Comparison of ENCODE assay signal across 1 cellular context in the genomic region with DNA sequence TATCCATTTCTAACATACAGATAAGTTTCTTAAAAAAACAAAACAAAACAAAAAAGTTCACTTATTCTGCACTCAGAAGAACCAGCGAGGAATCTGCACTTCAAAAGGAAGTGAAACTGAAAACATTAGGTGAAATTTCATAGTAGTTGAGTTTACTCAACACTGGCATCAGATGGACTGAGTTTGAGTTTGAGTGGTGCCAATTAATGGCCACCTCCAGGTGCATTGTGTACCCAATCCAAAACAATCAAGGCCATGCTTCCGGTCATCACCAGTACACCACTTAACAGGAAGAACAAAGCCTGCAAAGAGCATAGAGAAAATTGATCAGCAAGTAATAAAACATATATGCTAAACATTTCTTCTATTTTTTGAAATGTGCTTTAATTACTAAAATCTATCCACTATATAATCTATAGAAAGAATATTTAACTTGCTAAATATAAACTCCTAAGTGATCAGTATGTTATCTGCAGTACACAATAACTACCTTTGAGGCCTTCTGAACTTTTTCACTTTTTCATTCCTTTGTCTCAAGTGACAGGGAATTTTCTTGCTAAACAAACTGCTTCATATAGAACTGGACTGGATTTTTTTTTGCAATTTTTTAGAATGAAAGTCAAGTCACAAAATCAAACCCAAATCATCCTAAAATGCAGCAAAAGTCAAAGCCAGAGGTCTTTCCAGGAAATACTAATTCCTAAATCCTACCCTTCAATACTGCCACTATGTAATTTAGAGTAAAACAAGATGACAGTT.
TF ChIP-seq lines count a peak whose summit lies in the region.

No MANE protein-coding gene starts in this region.

TF ChIP-seq in HepG2, 621 proteins besides CTCF, POLR2A, EP300 and RAD21 (continued from another document and continues in another):
- TF ChIP-seq, protein P1, sequence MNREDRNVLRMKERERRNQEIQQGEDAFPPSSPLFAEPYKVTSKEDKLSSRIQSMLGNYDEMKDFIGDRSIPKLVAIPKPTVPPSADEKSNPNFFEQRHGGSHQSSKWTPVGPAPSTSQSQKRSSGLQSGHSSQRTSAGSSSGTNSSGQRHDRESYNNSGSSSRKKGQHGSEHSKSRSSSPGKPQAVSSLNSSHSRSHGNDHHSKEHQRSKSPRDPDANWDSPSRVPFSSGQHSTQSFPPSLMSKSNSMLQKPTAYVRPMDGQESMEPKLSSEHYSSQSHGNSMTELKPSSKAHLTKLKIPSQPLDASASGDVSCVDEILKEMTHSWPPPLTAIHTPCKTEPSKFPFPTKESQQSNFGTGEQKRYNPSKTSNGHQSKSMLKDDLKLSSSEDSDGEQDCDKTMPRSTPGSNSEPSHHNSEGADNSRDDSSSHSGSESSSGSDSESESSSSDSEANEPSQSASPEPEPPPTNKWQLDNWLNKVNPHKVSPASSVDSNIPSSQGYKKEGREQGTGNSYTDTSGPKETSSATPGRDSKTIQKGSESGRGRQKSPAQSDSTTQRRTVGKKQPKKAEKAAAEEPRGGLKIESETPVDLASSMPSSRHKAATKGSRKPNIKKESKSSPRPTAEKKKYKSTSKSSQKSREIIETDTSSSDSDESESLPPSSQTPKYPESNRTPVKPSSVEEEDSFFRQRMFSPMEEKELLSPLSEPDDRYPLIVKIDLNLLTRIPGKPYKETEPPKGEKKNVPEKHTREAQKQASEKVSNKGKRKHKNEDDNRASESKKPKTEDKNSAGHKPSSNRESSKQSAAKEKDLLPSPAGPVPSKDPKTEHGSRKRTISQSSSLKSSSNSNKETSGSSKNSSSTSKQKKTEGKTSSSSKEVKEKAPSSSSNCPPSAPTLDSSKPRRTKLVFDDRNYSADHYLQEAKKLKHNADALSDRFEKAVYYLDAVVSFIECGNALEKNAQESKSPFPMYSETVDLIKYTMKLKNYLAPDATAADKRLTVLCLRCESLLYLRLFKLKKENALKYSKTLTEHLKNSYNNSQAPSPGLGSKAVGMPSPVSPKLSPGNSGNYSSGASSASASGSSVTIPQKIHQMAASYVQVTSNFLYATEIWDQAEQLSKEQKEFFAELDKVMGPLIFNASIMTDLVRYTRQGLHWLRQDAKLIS (CRISPR knock-in tag; IDR thresholded peaks at IDR 0.05): peak; percentile 65; the same call in 1 of the 2 replicates
- TF ChIP-seq RXRB (CRISPR knock-in tag; IDR thresholded peaks at IDR 0.05; ENCODE audit: borderline replicate concordance): no peak
- no peak for TF ChIP-seq RFXAP (CRISPR knock-in tag; IDR thresholded peaks at IDR 0.05; ENCODE audit: borderline replicate concordance)
- no peak for TF ChIP-seq GATAD2A (CRISPR knock-in tag; IDR thresholded peaks at IDR 0.05)
- no peak for TF ChIP-seq IKZF1 (IDR thresholded peaks at IDR 0.05)
- no peak for TF ChIP-seq IRF2 (CRISPR knock-in tag; IDR thresholded peaks at IDR 0.05)
- TF ChIP-seq POLR2AphosphoS2 (IDR thresholded peaks at IDR 0.05; ENCODE audit: low read depth, low read length): 0 out of 2 replicates have a peak, but pooled peaks have one; percentile 58
- TF ChIP-seq MEF2D (CRISPR knock-in tag; IDR thresholded peaks at IDR 0.05): no peak
- no peak for TF ChIP-seq E2F5 (CRISPR knock-in tag; conservative IDR thresholded peaks at IDR 0.05)
- no peak for TF ChIP-seq GPN1 (CRISPR knock-in tag; IDR thresholded peaks at IDR 0.05; ENCODE audit: borderline replicate concordance)
- TF ChIP-seq, protein P2, sequence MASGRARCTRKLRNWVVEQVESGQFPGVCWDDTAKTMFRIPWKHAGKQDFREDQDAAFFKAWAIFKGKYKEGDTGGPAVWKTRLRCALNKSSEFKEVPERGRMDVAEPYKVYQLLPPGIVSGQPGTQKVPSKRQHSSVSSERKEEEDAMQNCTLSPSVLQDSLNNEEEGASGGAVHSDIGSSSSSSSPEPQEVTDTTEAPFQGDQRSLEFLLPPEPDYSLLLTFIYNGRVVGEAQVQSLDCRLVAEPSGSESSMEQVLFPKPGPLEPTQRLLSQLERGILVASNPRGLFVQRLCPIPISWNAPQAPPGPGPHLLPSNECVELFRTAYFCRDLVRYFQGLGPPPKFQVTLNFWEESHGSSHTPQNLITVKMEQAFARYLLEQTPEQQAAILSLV (CRISPR knock-in tag; IDR thresholded peaks at IDR 0.05; ENCODE audit: borderline replicate concordance): no peak
- peak; percentile 100 for TF ChIP-seq RBM22 (optimal IDR thresholded peaks at IDR 0.05; ENCODE audit: low read length)
- peak; percentile 98 for TF ChIP-seq SSRP1 (CRISPR knock-in tag; IDR thresholded peaks at IDR 0.05)
- no peak for TF ChIP-seq NAIF1 (CRISPR knock-in tag; IDR thresholded peaks at IDR 0.05; ENCODE audit: borderline replicate concordance)
- peak; percentile 69; the same call in 1 of the 2 replicates for TF ChIP-seq POLR2AphosphoS5 (IDR thresholded peaks at IDR 0.05; ENCODE audit: low read depth, low read length)
- TF ChIP-seq SOX5 (CRISPR knock-in tag; IDR thresholded peaks at IDR 0.05; ENCODE audit: borderline replicate concordance): no peak
- no peak for TF ChIP-seq RFX1 (IDR thresholded peaks at IDR 0.05)
- TF ChIP-seq, protein P3, sequence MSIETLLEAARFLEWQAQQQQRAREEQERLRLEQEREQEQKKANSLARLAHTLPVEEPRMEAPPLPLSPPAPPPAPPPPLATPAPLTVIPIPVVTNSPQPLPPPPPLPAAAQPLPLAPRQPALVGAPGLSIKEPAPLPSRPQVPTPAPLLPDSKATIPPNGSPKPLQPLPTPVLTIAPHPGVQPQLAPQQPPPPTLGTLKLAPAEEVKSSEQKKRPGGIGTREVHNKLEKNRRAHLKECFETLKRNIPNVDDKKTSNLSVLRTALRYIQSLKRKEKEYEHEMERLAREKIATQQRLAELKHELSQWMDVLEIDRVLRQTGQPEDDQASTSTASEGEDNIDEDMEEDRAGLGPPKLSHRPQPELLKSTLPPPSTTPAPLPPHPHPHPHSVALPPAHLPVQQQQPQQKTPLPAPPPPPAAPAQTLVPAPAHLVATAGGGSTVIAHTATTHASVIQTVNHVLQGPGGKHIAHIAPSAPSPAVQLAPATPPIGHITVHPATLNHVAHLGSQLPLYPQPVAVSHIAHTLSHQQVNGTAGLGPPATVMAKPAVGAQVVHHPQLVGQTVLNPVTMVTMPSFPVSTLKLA (IDR thresholded peaks at IDR 0.05): no peak
- TF ChIP-seq ATF5 (CRISPR knock-in tag; IDR thresholded peaks at IDR 0.05; ENCODE audit: low read depth): no peak
- no peak for TF ChIP-seq CREB3 (CRISPR knock-in tag; IDR thresholded peaks at IDR 0.05)
- peak; percentile 59 for TF ChIP-seq SRSF4 (IDR thresholded peaks at IDR 0.05; ENCODE audit: low read depth, low read length, poor library complexity, severe bottlenecking)
- TF ChIP-seq HNRNPL (IDR thresholded peaks at IDR 0.05; ENCODE audit: low read depth, low read length): peak; percentile 68
- TF ChIP-seq MXD4 (CRISPR knock-in tag; IDR thresholded peaks at IDR 0.05): no peak
- TF ChIP-seq, protein P4, sequence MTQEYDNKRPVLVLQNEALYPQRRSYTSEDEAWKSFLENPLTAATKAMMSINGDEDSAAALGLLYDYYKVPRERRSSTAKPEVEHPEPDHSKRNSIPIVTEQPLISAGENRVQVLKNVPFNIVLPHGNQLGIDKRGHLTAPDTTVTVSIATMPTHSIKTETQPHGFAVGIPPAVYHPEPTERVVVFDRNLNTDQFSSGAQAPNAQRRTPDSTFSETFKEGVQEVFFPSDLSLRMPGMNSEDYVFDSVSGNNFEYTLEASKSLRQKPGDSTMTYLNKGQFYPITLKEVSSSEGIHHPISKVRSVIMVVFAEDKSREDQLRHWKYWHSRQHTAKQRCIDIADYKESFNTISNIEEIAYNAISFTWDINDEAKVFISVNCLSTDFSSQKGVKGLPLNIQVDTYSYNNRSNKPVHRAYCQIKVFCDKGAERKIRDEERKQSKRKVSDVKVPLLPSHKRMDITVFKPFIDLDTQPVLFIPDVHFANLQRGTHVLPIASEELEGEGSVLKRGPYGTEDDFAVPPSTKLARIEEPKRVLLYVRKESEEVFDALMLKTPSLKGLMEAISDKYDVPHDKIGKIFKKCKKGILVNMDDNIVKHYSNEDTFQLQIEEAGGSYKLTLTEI (CRISPR knock-in tag; conservative IDR thresholded peaks at IDR 0.05): no peak
- peak; percentile 87 for TF ChIP-seq RBFOX2 (IDR thresholded peaks at IDR 0.05; ENCODE audit: low read depth, low read length)
- no peak for TF ChIP-seq ZNF775 (CRISPR knock-in tag; IDR thresholded peaks at IDR 0.05; ENCODE audit: borderline replicate concordance)
- TF ChIP-seq CCAR2 (optimal IDR thresholded peaks at IDR 0.05; ENCODE audit: low read depth, low read length): no peak
- peak; percentile 36; the same call in 1 of the 2 replicates for TF ChIP-seq HOXA5 (CRISPR knock-in tag; IDR thresholded peaks at IDR 0.05)
- TF ChIP-seq PAF1 (CRISPR knock-in tag; IDR thresholded peaks at IDR 0.05): peak; percentile 90
- TF ChIP-seq ZNF510 (CRISPR knock-in tag; IDR thresholded peaks at IDR 0.05; ENCODE audit: low read depth): no peak
- TF ChIP-seq, protein P5, sequence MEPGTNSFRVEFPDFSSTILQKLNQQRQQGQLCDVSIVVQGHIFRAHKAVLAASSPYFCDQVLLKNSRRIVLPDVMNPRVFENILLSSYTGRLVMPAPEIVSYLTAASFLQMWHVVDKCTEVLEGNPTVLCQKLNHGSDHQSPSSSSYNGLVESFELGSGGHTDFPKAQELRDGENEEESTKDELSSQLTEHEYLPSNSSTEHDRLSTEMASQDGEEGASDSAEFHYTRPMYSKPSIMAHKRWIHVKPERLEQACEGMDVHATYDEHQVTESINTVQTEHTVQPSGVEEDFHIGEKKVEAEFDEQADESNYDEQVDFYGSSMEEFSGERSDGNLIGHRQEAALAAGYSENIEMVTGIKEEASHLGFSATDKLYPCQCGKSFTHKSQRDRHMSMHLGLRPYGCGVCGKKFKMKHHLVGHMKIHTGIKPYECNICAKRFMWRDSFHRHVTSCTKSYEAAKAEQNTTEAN (CRISPR knock-in tag; conservative IDR thresholded peaks at IDR 0.05): no peak
- TF ChIP-seq MYPOP (CRISPR knock-in tag; IDR thresholded peaks at IDR 0.05): no peak
- no peak for TF ChIP-seq HDAC2 (CRISPR knock-in tag; IDR thresholded peaks at IDR 0.05)
- TF ChIP-seq MEIS1 (CRISPR knock-in tag; IDR thresholded peaks at IDR 0.05; ENCODE audit: borderline replicate concordance): no peak
- peak; percentile 84 for TF ChIP-seq POLR2G (IDR thresholded peaks at IDR 0.05; ENCODE audit: low read depth, low read length)
- no peak for TF ChIP-seq ZNF143 (CRISPR knock-in tag; IDR thresholded peaks at IDR 0.05)
- TF ChIP-seq ATF1 (CRISPR knock-in tag; IDR thresholded peaks at IDR 0.05): no peak
- no peak for TF ChIP-seq ZFP37 (CRISPR knock-in tag; IDR thresholded peaks at IDR 0.05; ENCODE audit: borderline replicate concordance)
- peak; percentile 70 for TF ChIP-seq AGO2 (optimal IDR thresholded peaks at IDR 0.05; ENCODE audit: low read depth, low read length)
- TF ChIP-seq HMG20A (CRISPR knock-in tag; IDR thresholded peaks at IDR 0.05; ENCODE audit: borderline replicate concordance): 0 out of 2 replicates have a peak, but pooled peaks have one; percentile 9
- TF ChIP-seq ZNF558 (CRISPR knock-in tag; IDR thresholded peaks at IDR 0.05; ENCODE audit: borderline replicate concordance): no peak
- TF ChIP-seq PHF21A (CRISPR knock-in tag; IDR thresholded peaks at IDR 0.05): no peak
- TF ChIP-seq, protein P6, sequence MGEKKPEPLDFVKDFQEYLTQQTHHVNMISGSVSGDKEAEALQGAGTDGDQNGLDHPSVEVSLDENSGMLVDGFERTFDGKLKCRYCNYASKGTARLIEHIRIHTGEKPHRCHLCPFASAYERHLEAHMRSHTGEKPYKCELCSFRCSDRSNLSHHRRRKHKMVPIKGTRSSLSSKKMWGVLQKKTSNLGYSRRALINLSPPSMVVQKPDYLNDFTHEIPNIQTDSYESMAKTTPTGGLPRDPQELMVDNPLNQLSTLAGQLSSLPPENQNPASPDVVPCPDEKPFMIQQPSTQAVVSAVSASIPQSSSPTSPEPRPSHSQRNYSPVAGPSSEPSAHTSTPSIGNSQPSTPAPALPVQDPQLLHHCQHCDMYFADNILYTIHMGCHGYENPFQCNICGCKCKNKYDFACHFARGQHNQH (CRISPR knock-in tag; IDR thresholded peaks at IDR 0.05): peak; percentile 63; the same call in 1 of the 2 replicates
- peak; percentile 11; the same call in 1 of the 2 replicates for TF ChIP-seq MBD4 (IDR thresholded peaks at IDR 0.05; ENCODE audit: borderline replicate concordance, low read length)
- TF ChIP-seq, protein P7, sequence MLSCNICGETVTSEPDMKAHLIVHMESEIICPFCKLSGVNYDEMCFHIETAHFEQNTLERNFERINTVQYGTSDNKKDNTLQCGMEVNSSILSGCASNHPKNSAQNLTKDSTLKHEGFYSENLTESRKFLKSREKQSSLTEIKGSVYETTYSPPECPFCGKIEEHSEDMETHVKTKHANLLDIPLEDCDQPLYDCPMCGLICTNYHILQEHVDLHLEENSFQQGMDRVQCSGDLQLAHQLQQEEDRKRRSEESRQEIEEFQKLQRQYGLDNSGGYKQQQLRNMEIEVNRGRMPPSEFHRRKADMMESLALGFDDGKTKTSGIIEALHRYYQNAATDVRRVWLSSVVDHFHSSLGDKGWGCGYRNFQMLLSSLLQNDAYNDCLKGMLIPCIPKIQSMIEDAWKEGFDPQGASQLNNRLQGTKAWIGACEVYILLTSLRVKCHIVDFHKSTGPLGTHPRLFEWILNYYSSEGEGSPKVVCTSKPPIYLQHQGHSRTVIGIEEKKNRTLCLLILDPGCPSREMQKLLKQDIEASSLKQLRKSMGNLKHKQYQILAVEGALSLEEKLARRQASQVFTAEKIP (CRISPR knock-in tag; IDR thresholded peaks at IDR 0.05; ENCODE audit: borderline replicate concordance): no peak
